8 cellular contexts compared by ENCODE assay signal in genomic region chr9:73107489-73108069, GRCh38. TPM values are rescaled to one million over a fixed set of nuclear protein-coding genes. Genes with fewer than 3 reads are reported as not detected.
DNase-seq lines count a peak whose midpoint lies in the region; ATAC-seq and TF ChIP-seq lines count a peak whose summit lies in the region.
"Not testable (repeated sequence)": the region's sequence is repeated elsewhere in the genome, so short reads cannot be mapped to it uniquely, and the experiment has no call there.

No MANE protein-coding gene starts in this region.

- H3K27me3 ChIP-seq in OCI-LY1 (ENCODE audit: insufficient read depth, low read length); endodermal cell (ENCODE audit: control insufficient read depth, insufficient read depth, low read length, poor library complexity, severe bottlenecking): not testable (repeated sequence)

- not testable (repeated sequence) for H3K9me3 ChIP-seq in OCI-LY1 (ENCODE audit: low read length); endodermal cell (ENCODE audit: control insufficient read depth, low read length)

- not testable (repeated sequence) for H3F3A ChIP-seq in OCI-LY1 (ENCODE audit: insufficient read depth, low read length)

- not testable (repeated sequence) for H3K4me1 ChIP-seq in OCI-LY1 (ENCODE audit: insufficient read depth, low read length, severe bottlenecking); endodermal cell (ENCODE audit: control insufficient read depth, insufficient read depth, low read length)

- not testable (repeated sequence) for H3K9me2 ChIP-seq in OCI-LY1 (ENCODE audit: low read depth, low read length)

- H2AFZ ChIP-seq in OCI-LY1 (ENCODE audit: low read length) = not testable (repeated sequence)

- H3K9me3 Mint-ChIP-seq in activated CD8-positive, alpha-beta memory T cell treated with anti-CD3 and anti-CD28 coated beads, Interleukin-2, amount 10 ng/mL, durations not matched to agents 7 days and 5 days (ENCODE audit: low read depth); endodermal cell; memory B cell: not testable (repeated sequence)

- H3K27me3 Mint-ChIP-seq in activated CD8-positive, alpha-beta memory T cell treated with anti-CD3 and anti-CD28 coated beads, Interleukin-2, amount 10 ng/mL, durations not matched to agents 7 days and 5 days; endodermal cell (ENCODE audit: insufficient read depth); memory B cell: not testable (repeated sequence)

- not testable (repeated sequence) for H3K27ac Mint-ChIP-seq in activated CD8-positive, alpha-beta memory T cell treated with anti-CD3 and anti-CD28 coated beads, Interleukin-2, amount 10 ng/mL, durations not matched to agents 7 days and 5 days; endodermal cell; memory B cell

- WGBS in endodermal cell (ENCODE audit: insufficient coverage in 1 of 2, insufficient read length in 1 of 2), 2 experiments = 80 to 86% methylated on average over 1 to 4 of the region's 5 CpGs

- not testable (repeated sequence) for H3K36me3 Mint-ChIP-seq in activated CD8-positive, alpha-beta memory T cell treated with anti-CD3 and anti-CD28 coated beads, Interleukin-2, amount 10 ng/mL, durations not matched to agents 7 days and 5 days; endodermal cell (ENCODE audit: low read depth); memory B cell

- H3K9ac ChIP-seq in OCI-LY1 (ENCODE audit: low read length); endodermal cell (ENCODE audit: extremely low read depth, low read length, poor library complexity, severe bottlenecking): not testable (repeated sequence)

- TF ChIP-seq CTCF in OCI-LY1 (IDR thresholded peaks at IDR 0.05; ENCODE audit: low read length) (peak; percentile 72), endodermal cell (conservative IDR thresholded peaks at IDR 0.05) (peak; percentile 88)

- H3K27ac ChIP-seq in OCI-LY1 (ENCODE audit: low read depth, low read length, poor library complexity, severe bottlenecking); endodermal cell (ENCODE audit: low read depth, low read length): not testable (repeated sequence)

- peak; percentile 96 for ATAC-seq in GM21367 (IDR thresholded peaks at IDR 0.05; ENCODE audit: unreplicated experiment)
- peak; percentile 93 for ATAC-seq in HG03521 (IDR thresholded peaks at IDR 0.05; ENCODE audit: unreplicated experiment)
- peak; percentile 96 for ATAC-seq in activated CD8-positive, alpha-beta memory T cell treated with anti-CD3 and anti-CD28 coated beads, Interleukin-2, amount 10 ng/mL, durations not matched to agents 7 days and 5 days
- peak; percentile 31 for ATAC-seq in memory B cell (ENCODE audit: low read depth)

- CTCF ChIA-PET in activated CD8-positive, alpha-beta memory T cell treated with anti-CD3 and anti-CD28 coated beads, Interleukin-2, amount 10 ng/mL, durations not matched to agents 7 days and 5 days (lab: Charles Lee) = interaction anchor here (0.6 to 4.5 kb wide), 25 partner anchors 9 to 96 kb away, joined by 3 to 70 read pairs (median 5); no protein-coding TSS in a partner anchor

- not testable (repeated sequence) for H3K4me1 Mint-ChIP-seq in activated CD8-positive, alpha-beta memory T cell treated with anti-CD3 and anti-CD28 coated beads, Interleukin-2, amount 10 ng/mL, durations not matched to agents 7 days and 5 days; endodermal cell; memory B cell

- H3K79me2 ChIP-seq in OCI-LY1 (ENCODE audit: insufficient read depth, low read length) = not testable (repeated sequence)

- not testable (repeated sequence) for H3K4me3 Mint-ChIP-seq in activated CD8-positive, alpha-beta memory T cell treated with anti-CD3 and anti-CD28 coated beads, Interleukin-2, amount 10 ng/mL, durations not matched to agents 7 days and 5 days; endodermal cell; memory B cell

- not testable (repeated sequence) for H4K20me1 ChIP-seq in OCI-LY1 (ENCODE audit: insufficient read depth, low read length)

- H3K4me3 ChIP-seq in OCI-LY1 (ENCODE audit: low read depth, low read length, poor library complexity, severe bottlenecking); endodermal cell (ENCODE audit: low read length): not testable (repeated sequence)

- not testable (repeated sequence) for H3K36me3 ChIP-seq in OCI-LY1 (ENCODE audit: insufficient read depth, low read length); endodermal cell (ENCODE audit: control insufficient read depth, insufficient read depth, low read length)

- not testable (repeated sequence) for H3K4me2 ChIP-seq in OCI-LY1 (ENCODE audit: low read length)

- DNase-seq in COR-L47 (lab: John Stamatoyannopoulos, UW) = peak; percentile 52
- DNase-seq in activated CD8-positive, alpha-beta memory T cell treated with anti-CD3 and anti-CD28 coated beads, Interleukin-2, amount 10 ng/mL, durations not matched to agents 7 days and 5 days = peak; percentile 73
- peak; percentile 79 for DNase-seq in endodermal cell
- DNase-seq in memory B cell (ENCODE audit: low spot score in 2 of 2) = peak in 1 of 2 donors; percentile 11
- DNase-seq in stimulated activated CD8-positive, alpha-beta memory T cell treated with anti-CD3 and anti-CD28 coated beads, Interleukin-15, amount 100 ng/mL, for 4 hours (ENCODE audit: low read depth in 2 of 2) = peak; percentile 8 to 41

RNA-seq across cellular contexts. Expression of gene ANXA1, which starts 44.1 kb away (rescaled TPM):
- total RNA-seq in activated CD8-positive, alpha-beta memory T cell treated with anti-CD3 and anti-CD28 coated beads, Interleukin-2, amount 10 ng/mL, durations not matched to agents 7 days and 5 days = 100 to 1,000 TPM; 135 to 177 TPM
- 1 to 10 TPM in 1 of 2 donors, under 1 TPM in 1; 0.82 to 8.9 TPM for total RNA-seq in endodermal cell
- 23.5 TPM for polyA plus RNA-seq in endodermal cell (2013, experiment 1 of 2)
- polyA plus RNA-seq in endodermal cell (2013, experiment 2 of 2) = 37.4 TPM

Comparison
In these comparisons a context has a peak if more than half of its experiments do, and no peak if none do; other contexts are left out.
1. ATAC-seq: peak in every context shown above with its lines; median percentile 96 in GM21367; 96 in activated CD8-positive, alpha-beta memory T cell treated with anti-CD3 and anti-CD28 coated beads, Interleukin-2, amount 10 ng/mL, durations not matched to agents 7 days and 5 days; 93 in HG03521; 31 in memory B cell.
2. RNA of gene ANXA1, which starts 44.1 kb away (total RNA-seq): 135 to 177 TPM in activated CD8-positive, alpha-beta memory T cell treated with anti-CD3 and anti-CD28 coated beads, Interleukin-2, amount 10 ng/mL, durations not matched to agents 7 days and 5 days; 0.82 to 8.9 TPM in endodermal cell; every median in the first group is over 10 times any median in the second.